Comparison of ENCODE assay signal across 16 cellular contexts in the genomic region with DNA sequence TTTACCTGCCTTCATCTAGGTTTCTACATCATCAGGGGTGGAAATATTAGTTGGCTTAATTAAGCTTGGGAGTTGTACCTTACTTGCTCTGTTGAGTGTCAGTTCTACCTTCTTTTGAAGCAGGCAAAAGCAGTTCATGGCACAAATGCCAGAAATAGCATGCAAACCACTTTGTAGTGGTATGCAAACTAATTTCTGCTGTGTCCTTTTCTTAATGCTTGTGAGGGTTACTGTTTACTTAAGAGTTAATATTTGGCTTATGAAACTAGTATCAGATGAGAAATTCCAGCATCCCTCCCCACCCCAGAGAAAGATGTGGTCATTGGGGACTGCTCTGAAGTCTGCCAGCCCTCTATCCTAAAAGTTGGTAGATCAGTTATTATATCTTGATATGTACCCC. TPM values are rescaled to one million over a fixed set of nuclear protein-coding genes. Genes with fewer than 3 reads are reported as not detected.
DNase-seq lines count a peak whose midpoint lies in the region; ATAC-seq and TF ChIP-seq lines count a peak whose summit lies in the region.
"Had no signal": no experiment of that assay in that cellular context is flagged by ENCODE, and none has a peak within 500 bp of the region (broad histone marks: within the 10 kb centered on the region; RNA-seq: fewer than 3 reads in every experiment).

No MANE protein-coding gene starts in this region.

- H3K27me3 ChIP-seq in GM23338 (ENCODE audit: insufficient read depth) (no peaks in the 10 kb centered on the region), osteoblast (ENCODE audit: insufficient read depth, low read length) (no peaks in the 10 kb centered on the region)
- no peaks in the 10 kb centered on the region for H3K27me3 ChIP-seq in effector memory CD4-positive, alpha-beta T cell (replicated peaks; ENCODE audit: control insufficient read depth, insufficient read depth, low read length, poor library complexity, severe bottlenecking)
- H3K27me3 ChIP-seq: adrenal gland had no signal

- H3K4me1 Mint-ChIP-seq in GM23338, result peaks cover 56% of the 10 kb centered on the region

- no peaks in the 10 kb centered on the region for H3K36me3 Mint-ChIP-seq in GM23338 (ENCODE audit: low read depth)
- H3K36me3 Mint-ChIP-seq: CD8-positive, alpha-beta memory T cell had no signal

- no peaks in the 10 kb centered on the region for H3K9me3 Mint-ChIP-seq in GM23338
- H3K9me3 Mint-ChIP-seq: CD8-positive, alpha-beta memory T cell had no signal

- no peak overlapping the region for H3K27ac Mint-ChIP-seq in GM23338

- H3K4me1 ChIP-seq in GM23338 (ENCODE audit: insufficient read depth), result peaks cover 55% of the 10 kb centered on the region
- H3K4me1 ChIP-seq in osteoblast (ENCODE audit: insufficient read depth, low read length), result peaks cover 28% of the 10 kb centered on the region
- H3K4me1 ChIP-seq in effector memory CD4-positive, alpha-beta T cell (ENCODE audit: control insufficient read depth, insufficient read depth, low read length, poor library complexity, severe bottlenecking), result no peaks in the 10 kb centered on the region

- H3K4me3 ChIP-seq in GM23338 (no peak overlapping the region), osteoblast (ENCODE audit: insufficient read depth, low read length) (no peak overlapping the region)
- H3K4me3 ChIP-seq in effector memory CD4-positive, alpha-beta T cell (ENCODE audit: insufficient read depth, low read depth, low read length, poor library complexity, severe bottlenecking), result no peak overlapping the region
- H3K4me3 ChIP-seq: adrenal gland had no signal

- no peak overlapping the region for H2AFZ ChIP-seq in GM23338
- H2AFZ ChIP-seq in osteoblast (ENCODE audit: low read length), result no peak overlapping the region

- in situ Hi-C loops in GM13977 (cut with MboI; ENCODE audit: low pct_unique_long_range_greater_than_20kb, low sequenced_read_pairs, unreplicated experiment), result no loop called here

- no peaks in the 10 kb centered on the region for H3F3A ChIP-seq in GM23338 (replicated peaks; ENCODE audit: low read depth)

- no peaks in the 10 kb centered on the region for H3K9me3 ChIP-seq in osteoblast (ENCODE audit: low read depth, low read length)
- H3K9me3 ChIP-seq in effector memory CD4-positive, alpha-beta T cell (ENCODE audit: control insufficient read depth, low read length), result no peaks in the 10 kb centered on the region
- H3K9me3 ChIP-seq: adrenal gland had no signal

- H3K79me2 ChIP-seq in GM23338 (replicated peaks; ENCODE audit: insufficient read depth) (peaks cover 100% of the 10 kb centered on the region), osteoblast (ENCODE audit: insufficient read depth, low read length) (peaks cover 100% of the 10 kb centered on the region)

- no peaks in the 10 kb centered on the region for H3K9me2 ChIP-seq in GM23338 (ENCODE audit: insufficient read depth)

- H3K4me2 ChIP-seq in GM23338 (0 out of 2 replicates have a peak overlapping the region, but pooled peaks have one; percentile 2), osteoblast (ENCODE audit: insufficient read depth, low read length) (no peak overlapping the region)

- H3K27ac ChIP-seq in GM23338 (ENCODE audit: low read depth) (no peak overlapping the region), osteoblast (ENCODE audit: low read depth, low read length) (no peak overlapping the region)
- no peak overlapping the region for H3K27ac ChIP-seq in effector memory CD4-positive, alpha-beta T cell (ENCODE audit: insufficient read depth, low read length, poor library complexity, severe bottlenecking)
- H3K27ac ChIP-seq: adrenal gland had no signal

- no peaks in the 10 kb centered on the region for H3K27me3 Mint-ChIP-seq in GM23338 (ENCODE audit: insufficient read depth, low read depth, poor library complexity)
- H3K27me3 Mint-ChIP-seq: CD8-positive, alpha-beta memory T cell had no signal

- no peak for TF ChIP-seq CTCF in GM23338 (conservative IDR thresholded peaks at IDR 0.05; ENCODE audit: low read depth in 2 of 2)
- TF ChIP-seq CTCF in osteoblast (IDR thresholded peaks at IDR 0.05; ENCODE audit: extremely low read depth, low read depth, low read length), result no peak
- TF ChIP-seq CTCF in GM13977 (IDR thresholded peaks at IDR 0.05; ENCODE audit: extremely low read depth, insufficient read depth, missing control alignments), result no peak

- no peaks in the 10 kb centered on the region for H3K36me3 ChIP-seq in GM23338 (ENCODE audit: insufficient read depth)
- no peaks in the 10 kb centered on the region for H3K36me3 ChIP-seq in osteoblast (ENCODE audit: insufficient read depth, low read length)
- H3K36me3 ChIP-seq in effector memory CD4-positive, alpha-beta T cell (ENCODE audit: control insufficient read depth, insufficient read depth, low read length), result no peaks in the 10 kb centered on the region
- H3K36me3 ChIP-seq: adrenal gland had no signal

- H4K20me1 ChIP-seq in GM23338 (replicated peaks; ENCODE audit: insufficient read depth) (peaks cover 54% of the 10 kb centered on the region), osteoblast (ENCODE audit: insufficient read depth, low read length) (peaks cover 76% of the 10 kb centered on the region)

- ATAC-seq in GM18867 (IDR thresholded peaks at IDR 0.05; ENCODE audit: unreplicated experiment) (peak; percentile 60), GM23338 (no peak)
- ATAC-seq: right cardiac atrium had no signal

- H3K4me3 Mint-ChIP-seq in GM23338, result no peak overlapping the region
- H3K4me3 Mint-ChIP-seq: CD8-positive, alpha-beta memory T cell had no signal

- DNase-seq in GM23338 (ENCODE audit: low spot score) (no peak), M059J (ENCODE audit: low read depth) (peak; percentile 27), osteoblast (ENCODE audit: insufficient read length, low spot score, missing footprints) (peak; percentile 19), GM13977 (ENCODE audit: low spot score) (no peak), 8988T (no peak)
- no peak for DNase-seq in stimulated activated CD4-positive, alpha-beta T cell treated with anti-CD3 and anti-CD28 coated beads, Interleukin-4, amount 100 ng/mL, for 24 hours
- no peak for DNase-seq in effector memory CD4-positive, alpha-beta T cell
- DNase-seq: activated CD8-positive, alpha-beta memory T cell treated with anti-CD3 and anti-CD28 coated beads, Interleukin-2, amount 50 U/mL, for 48 hours; adrenal gland; CD8-positive, alpha-beta memory T cell; foreskin melanocyte; KG1; NCI-H2171; right cardiac atrium; RPMI8226 had no signal

TF ChIP-seq in GM23338, 12 proteins besides CTCF, POLR2A, EP300 and RAD21 (continues in another document):
- TF ChIP-seq EZH2 (IDR thresholded peaks at IDR 0.05; ENCODE audit: low read depth, unreplicated experiment), result no peak

RNA-seq across cellular contexts. Expression of gene ATP2C1, which starts 7.1 kb away (rescaled TPM):
- 75.7 and 81.9 TPM in 2 replicates for total RNA-seq in GM23338 (2014; rRNA removed; shearing (Covaris generic))
- 21.2 and 28.1 TPM in 2 replicates for polyA plus RNA-seq in GM23338 (2016; fragmentation: Nextera tagmentation; extraction: Ambion mirVana)
- total RNA-seq in M059J (2014; rRNA removed; shearing (Covaris generic)), result 17.2 and 33.9 TPM in 2 replicates
- 97.5 and 99.5 TPM in 2 replicates for total RNA-seq in osteoblast

Comparison
In these comparisons a context has a peak if more than half of its experiments do, and no peak if none do; other contexts are left out.
1. DNase-seq: peak in M059J (single experiment) and osteoblast (single experiment); none in GM23338 (single experiment), stimulated activated CD4-positive, alpha-beta T cell treated with anti-CD3 and anti-CD28 coated beads, Interleukin-4, amount 100 ng/mL, for 24 hours (single experiment), effector memory CD4-positive, alpha-beta T cell (0 of 3), GM13977 (single experiment) and 8988T (single experiment).